ENCODE assay signal across 25 cellular contexts in the genomic region with DNA sequence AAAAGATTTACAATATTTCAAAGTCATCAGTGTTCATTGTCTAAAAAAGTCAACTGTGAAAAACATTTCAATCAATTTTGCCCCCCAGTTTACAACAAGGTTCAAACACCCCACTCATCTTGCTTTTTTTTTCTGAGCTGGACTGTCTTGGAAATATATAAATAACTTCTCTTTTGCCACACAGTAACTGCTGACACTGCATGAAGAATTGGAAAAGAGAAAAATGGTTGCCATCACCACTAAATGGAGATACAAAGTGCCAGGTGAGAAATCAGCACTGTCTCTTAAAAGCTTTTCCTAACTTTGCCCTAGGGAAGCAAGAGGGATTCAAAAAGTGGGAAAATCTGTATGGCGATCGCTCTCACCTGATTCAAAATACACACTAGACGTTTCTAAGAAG.
A peak's percentile ranks its signal among the peaks of the same experiment; 100 is the strongest.
DNase-seq lines count a peak whose midpoint lies in the region; ATAC-seq, FAIRE-seq and TF ChIP-seq lines count a peak whose summit lies in the region.
"Had no signal": no experiment of that assay in that cellular context is flagged by ENCODE, and none has a peak within 500 bp of the region (broad histone marks: within the 10 kb centered on the region; RNA-seq: fewer than 3 reads in every experiment).

No MANE protein-coding gene starts in this region.

- H2AK9ac ChIP-seq in IMR-90 (replicated peaks; ENCODE audit: low read depth, low read length, poor library complexity) = no peak overlapping the region

- H3K4me1 Mint-ChIP-seq in activated CD8-positive, alpha-beta memory T cell treated with anti-CD3 and anti-CD28 coated beads, Interleukin-2, amount 10 ng/mL, durations not matched to agents 7 days and 5 days = no peaks in the 10 kb centered on the region
- H3K4me1 Mint-ChIP-seq: CD14-positive monocyte; CD4-positive, alpha-beta memory T cell; CD4-positive, CD25-positive, alpha-beta regulatory T cell; CD8-positive, alpha-beta memory T cell had no signal

- no peaks in the 10 kb centered on the region for H3K79me1 ChIP-seq in IMR-90 (ENCODE audit: low read depth in 1 of 2, low read length in 2 of 2)

- no peak overlapping the region for H3K27ac ChIP-seq in A549
- H3K27ac ChIP-seq in IMR-90 (ENCODE audit: insufficient read depth, low read length) = no peak overlapping the region
- H3K27ac ChIP-seq: 22Rv1, BLaER1 had no signal

- H3K9me3 Mint-ChIP-seq in activated CD8-positive, alpha-beta memory T cell treated with anti-CD3 and anti-CD28 coated beads, Interleukin-2, amount 10 ng/mL, durations not matched to agents 7 days and 5 days (ENCODE audit: low read depth) = no peaks in the 10 kb centered on the region
- H3K9me3 Mint-ChIP-seq: CD14-positive monocyte; CD4-positive, alpha-beta memory T cell; CD4-positive, CD25-positive, alpha-beta regulatory T cell; CD8-positive, alpha-beta memory T cell had no signal

- peaks cover 34% of the 10 kb centered on the region for H3K36me3 ChIP-seq in IMR-90 (ENCODE audit: control insufficient read depth, insufficient read depth, low read length)

- FAIRE-seq in A549 (lab: Jason Lieb, UNC) = no peak
- FAIRE-seq: GM12878, GM12892, GM18507 had no signal

- BruUV-seq in IMR-90 (replicated peaks; lab: Mats Ljungman, UMichigan) = no TSS peak

- H3K27me3 ChIP-seq in IMR-90 (ENCODE audit: control insufficient read depth, insufficient read depth, low read length) = no peaks in the 10 kb centered on the region
- H3K27me3 ChIP-seq: BE2C, BLaER1 had no signal

- intact Hi-C loops in IMR-90 (cut with micrococcal nuclease) = no loop called here

- WGBS in A549 (ENCODE audit: missing lambda C conversion rate) = 93% methylated on average over 3 of the region's 3 CpGs
- WGBS in IMR-90 (ENCODE audit: extremely low coverage in 2 of 2, insufficient read length in 1 of 2), 2 experiments = no CpG with 5 or more reads among the region's 3 CpGs

- POLR2A ChIA-PET in A549 (lab: Yijun Ruan, JAX) = no interaction called here
- POLR2A ChIA-PET in IMR-90 (lab: Charles Lee; ENCODE audit: unreplicated experiment) = no interaction called here

- H3K14ac ChIP-seq in IMR-90 (replicated peaks; ENCODE audit: low read depth, low read length) = no peak overlapping the region

- peaks cover 7% of the 10 kb centered on the region for H3K36me3 Mint-ChIP-seq in activated CD8-positive, alpha-beta memory T cell treated with anti-CD3 and anti-CD28 coated beads, Interleukin-2, amount 10 ng/mL, durations not matched to agents 7 days and 5 days

- H4K91ac ChIP-seq in IMR-90 (ENCODE audit: insufficient read depth, low read depth, low read length) = no peak overlapping the region

- H2BK120ac ChIP-seq in IMR-90 (ENCODE audit: low read depth, low read length) = no peak overlapping the region

- TF ChIP-seq RAD21 in A549 (conservative IDR thresholded peaks at IDR 0.05 in 1 of 2, IDR thresholded peaks at IDR 0.05 in 1 of 2) = no peak
- TF ChIP-seq RAD21 in IMR-90 (IDR thresholded peaks at IDR 0.05; ENCODE audit: low read length) = no peak

- H3K27me3 Mint-ChIP-seq in activated CD8-positive, alpha-beta memory T cell treated with anti-CD3 and anti-CD28 coated beads, Interleukin-2, amount 10 ng/mL, durations not matched to agents 7 days and 5 days = no peaks in the 10 kb centered on the region
- H3K27me3 Mint-ChIP-seq: CD4-positive, alpha-beta memory T cell; CD4-positive, CD25-positive, alpha-beta regulatory T cell; CD8-positive, alpha-beta memory T cell had no signal

- H2AFZ ChIP-seq in IMR-90 (replicated peaks; ENCODE audit: low read length, poor library complexity) = no peak overlapping the region

- H2BK20ac ChIP-seq in IMR-90 (ENCODE audit: low read depth, low read length) = no peak overlapping the region

- no peak overlapping the region for H3K4ac ChIP-seq in IMR-90 (ENCODE audit: low read depth, low read length)

- ATAC-seq in activated CD8-positive, alpha-beta memory T cell treated with anti-CD3 and anti-CD28 coated beads, Interleukin-2, amount 10 ng/mL, durations not matched to agents 7 days and 5 days = no peak
- ATAC-seq in A549 = no peak
- ATAC-seq in IMR-90 (ENCODE audit: low read depth) = no peak
- no peak for ATAC-seq in HG03439 (IDR thresholded peaks at IDR 0.05; ENCODE audit: unreplicated experiment)
- ATAC-seq: GM12878 had no signal

- in situ Hi-C loops in IMR-90 (cut with MboI; ENCODE audit: low sequenced_read_pairs) = no loop called here

- H3K18ac ChIP-seq in IMR-90 (ENCODE audit: low read depth, low read length) = no peak overlapping the region

- no peak overlapping the region for H3K4me3 Mint-ChIP-seq in activated CD8-positive, alpha-beta memory T cell treated with anti-CD3 and anti-CD28 coated beads, Interleukin-2, amount 10 ng/mL, durations not matched to agents 7 days and 5 days
- H3K4me3 Mint-ChIP-seq: CD14-positive monocyte; CD4-positive, alpha-beta memory T cell; CD4-positive, CD25-positive, alpha-beta regulatory T cell; CD8-positive, alpha-beta memory T cell had no signal

- no peak overlapping the region for H4K8ac ChIP-seq in IMR-90 (ENCODE audit: low read depth in 2 of 2, low read length in 2 of 2)

- no peak overlapping the region for H3K4me2 ChIP-seq in A549
- no peak overlapping the region for H3K4me2 ChIP-seq in IMR-90 (ENCODE audit: low read depth, low read length)
- H3K4me2 ChIP-seq: BLaER1 had no signal

- H3K9me3 ChIP-seq in A549 = no peaks in the 10 kb centered on the region
- no peaks in the 10 kb centered on the region for H3K9me3 ChIP-seq in IMR-90 (ENCODE audit: control insufficient read depth, insufficient read depth, low read length)
- H3K9me3 ChIP-seq: BE2C, BLaER1 had no signal

- no peak overlapping the region for H2BK15ac ChIP-seq in IMR-90 (ENCODE audit: low read depth, low read length)

- no peak overlapping the region for H3K23ac ChIP-seq in IMR-90 (ENCODE audit: low read depth, low read length)

- no peak overlapping the region for H3K4me3 ChIP-seq in A549
- no peak overlapping the region for H3K4me3 ChIP-seq in IMR-90 (ENCODE audit: insufficient read depth, low read depth, low read length)
- H3K4me3 ChIP-seq: BLaER1, GM12878 had no signal

- no peak overlapping the region for H3K9ac ChIP-seq in IMR-90 (ENCODE audit: low read depth, low read length)
- H3K9ac ChIP-seq: BLaER1 had no signal

- H3K9me1 ChIP-seq in IMR-90 (ENCODE audit: insufficient read depth, low read length) = no peaks in the 10 kb centered on the region; the same call in 1 of the 2 replicates

- H2AK5ac ChIP-seq in IMR-90 (ENCODE audit: low read depth, low read length) = no peak overlapping the region

- TF ChIP-seq POLR2A in A549 (IDR thresholded peaks at IDR 0.05; ENCODE audit: low read length) = no peak
- TF ChIP-seq POLR2A in IMR-90 (IDR thresholded peaks at IDR 0.05; ENCODE audit: low read depth, low read length) = no peak

- dilution Hi-C loops in IMR-90 (cut with HindIII; ENCODE audit: low sequenced_read_pairs, unreplicated experiment) = no loop called here

- DNase-seq in activated CD8-positive, alpha-beta memory T cell treated with anti-CD3 and anti-CD28 coated beads, Interleukin-2, amount 10 ng/mL, durations not matched to agents 7 days and 5 days = no peak
- DNase-seq in activated CD8-positive, alpha-beta memory T cell treated with anti-CD3 and anti-CD28 coated beads, Interleukin-2, amount 50 U/mL, for 4 hours = no peak
- DNase-seq in A549 (ENCODE audit: low read depth in 1 of 2, low spot score in 1 of 2) (no peak), IMR-90 (no peak), NCI-H524 treated with DMSO at 0.1 percent for 48 hours (lab: John Stamatoyannopoulos, UW) (no peak)
- DNase-seq: ACHN; BE2C; C1 segment of cervical spinal cord; CD4-positive, alpha-beta memory T cell; CD4-positive, CD25-positive, alpha-beta regulatory T cell; CD8-positive, alpha-beta memory T cell; COR-L47; DMS 273 treated with DMSO at 0.1 percent for 48 hours; DMS153; DMS79; DND-41; EL; GDM1 had no signal

- peak overlapping the region; percentile 30 for H3K27ac Mint-ChIP-seq in activated CD8-positive, alpha-beta memory T cell treated with anti-CD3 and anti-CD28 coated beads, Interleukin-2, amount 10 ng/mL, durations not matched to agents 7 days and 5 days
- H3K27ac Mint-ChIP-seq: CD14-positive monocyte; CD4-positive, alpha-beta memory T cell; CD4-positive, CD25-positive, alpha-beta regulatory T cell had no signal

- no peak overlapping the region for H3K56ac ChIP-seq in IMR-90 (ENCODE audit: extremely low read depth, insufficient read depth, low read length)

- no peak overlapping the region for H4K5ac ChIP-seq in IMR-90 (ENCODE audit: low read depth, low read length)

- no peak overlapping the region for H2BK5ac ChIP-seq in IMR-90 (ENCODE audit: low read depth, low read length, poor library complexity, severe bottlenecking)

- no peak for TF ChIP-seq CTCF in A549 (IDR thresholded peaks at IDR 0.05)
- TF ChIP-seq CTCF in IMR-90 (conservative IDR thresholded peaks at IDR 0.05; ENCODE audit: low read depth, low read length) = no peak

- CTCF ChIA-PET in activated CD8-positive, alpha-beta memory T cell treated with anti-CD3 and anti-CD28 coated beads, Interleukin-2, amount 10 ng/mL, durations not matched to agents 7 days and 5 days (lab: Charles Lee) = no interaction called here
- CTCF ChIA-PET in A549 (lab: Yijun Ruan, JAX) = no interaction called here
- CTCF ChIA-PET in IMR-90 (lab: Yijun Ruan, JAX) = interaction anchor here (1.2 kb wide), 1 partner anchor 9 kb away, joined by 4 read pairs; no protein-coding TSS in a partner anchor

- H4K20me1 ChIP-seq in IMR-90 (ENCODE audit: insufficient read depth, low read length) = no peaks in the 10 kb centered on the region
- H4K20me1 ChIP-seq: BLaER1 had no signal

- H3K4me1 ChIP-seq in A549 (no peaks in the 10 kb centered on the region), IMR-90 (ENCODE audit: control insufficient read depth, insufficient read depth, low read length) (no peaks in the 10 kb centered on the region)
- H3K4me1 ChIP-seq: BE2C, BLaER1 had no signal

- TF ChIP-seq EP300 in A549 (IDR thresholded peaks at IDR 0.05) = no peak

TF ChIP-seq in A549, 52 proteins besides CTCF, POLR2A, EP300 and RAD21:
- no peak for TF ChIP-seq POLR2AphosphoS2 (conservative IDR thresholded peaks at IDR 0.05; ENCODE audit: low read length)
- peak; percentile 68 for TF ChIP-seq MAFK (IDR thresholded peaks at IDR 0.05; ENCODE audit: partially characterized antibody)

TF ChIP-seq in IMR-90, 13 proteins besides CTCF, POLR2A, EP300 and RAD21:
- no peak for TF ChIP-seq CHD1 (IDR thresholded peaks at IDR 0.05; ENCODE audit: low read depth, low read length)
- peak; percentile 54 for TF ChIP-seq MAFK (IDR thresholded peaks at IDR 0.05; ENCODE audit: low read depth, low read length)
TF ChIP-seq in IMR-90: peak in this region for 1.
